ENCODE assay signal across 8 cellular contexts in the genomic region with DNA sequence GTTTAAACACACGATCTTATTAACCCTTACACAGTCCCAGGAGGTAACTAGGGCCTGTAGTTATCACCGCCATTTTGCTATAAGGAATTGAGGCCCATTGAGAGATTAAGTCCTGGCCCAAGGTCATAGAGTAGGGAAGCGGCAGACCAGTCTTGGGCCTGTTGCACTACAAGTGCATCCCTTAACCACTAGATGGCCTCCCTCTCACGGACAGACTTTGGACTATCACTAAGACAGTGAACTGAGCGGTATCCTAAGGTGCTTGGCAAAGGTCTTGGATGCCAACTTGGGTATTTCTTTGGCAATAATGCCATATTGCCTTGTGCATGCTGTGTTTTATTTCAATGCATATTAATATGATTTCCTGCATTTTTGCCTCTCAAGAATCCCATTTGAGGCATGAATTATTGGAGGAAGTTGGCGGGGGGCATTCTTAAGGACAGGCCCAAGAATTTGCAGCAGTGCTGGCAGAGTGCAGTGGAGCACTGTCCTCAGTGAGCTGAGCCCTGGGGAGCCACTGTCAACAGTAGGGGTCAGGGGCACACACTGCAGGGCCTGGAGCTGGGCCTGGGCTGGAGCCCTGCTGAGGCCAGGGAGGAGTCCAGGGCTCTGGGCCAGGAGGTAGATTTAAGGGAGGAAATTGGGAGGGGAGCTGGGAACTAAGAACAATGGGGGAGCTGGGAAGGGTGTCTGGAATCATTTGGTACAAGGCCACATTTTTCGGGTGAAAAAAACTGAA.
DNase-seq lines count a peak whose midpoint lies in the region; ATAC-seq and TF ChIP-seq lines count a peak whose summit lies in the region.

No MANE protein-coding gene starts in this region.

- peak; percentile 53 for DNase-seq in activated CD4-positive, alpha-beta T cell treated with anti-CD3 and anti-CD28 coated beads for 36 hours
- no peak for DNase-seq in activated CD4-positive, alpha-beta T cell treated with anti-CD3 and anti-CD28 coated beads, Interleukin-2, amount 50 U/mL, for 1 hour
- DNase-seq in Panc1 (ENCODE audit: low read depth, low spot score) = peak; percentile 28
- DNase-seq in epithelial cell of esophagus (ENCODE audit: low read depth) = peak; percentile 56
- peak; percentile 31 for DNase-seq in pons (ENCODE audit: low spot score)
- no peak for DNase-seq in NCI-H1930 (lab: John Stamatoyannopoulos, UW)
- no peak for DNase-seq in occipital lobe (lab: John Stamatoyannopoulos, UW)

- H3K4me3 ChIP-seq in Panc1 (ENCODE audit: low read depth in 2 of 2, low read length in 2 of 2) = no peak overlapping the region
- no peak overlapping the region for H3K4me3 ChIP-seq in epithelial cell of esophagus (ENCODE audit: low read length)

- peaks cover 19% of the 10 kb centered on the region for H3K4me1 Mint-ChIP-seq in activated CD4-positive, alpha-beta T cell treated with anti-CD3 and anti-CD28 coated beads for 36 hours

- intact Hi-C loops in activated CD4-positive, alpha-beta T cell treated with anti-CD3 and anti-CD28 coated beads for 36 hours (cut with DNase I, micrococcal nuclease) = loop anchor here in 1 of 2 experiments (1.0 kb wide), 1 partner anchor 349 kb away; no protein-coding TSS in a partner anchor
- intact Hi-C loops in Panc1 (cut with micrococcal nuclease; ENCODE audit: unreplicated experiment) = loop anchor here (10.0 kb wide), 2 partner anchors 263 to 353 kb away; partner anchors contain the start of gene RBPJ

- no peak overlapping the region for H3K27ac Mint-ChIP-seq in activated CD4-positive, alpha-beta T cell treated with anti-CD3 and anti-CD28 coated beads for 36 hours

- CTCF ChIA-PET in activated CD4-positive, alpha-beta T cell treated with anti-CD3 and anti-CD28 coated beads for 36 hours (lab: Charles Lee) = interaction anchor here (0.6 to 1.1 kb wide), 5 partner anchors 73 to 348 kb away, joined by 3 read pairs; no protein-coding TSS in a partner anchor
- CTCF ChIA-PET in Panc1 (lab: Charles Lee) = interaction anchor here (0.6 kb wide), 1 partner anchor 176 kb away, joined by 3 read pairs; no protein-coding TSS in a partner anchor

- H3K4me3 Mint-ChIP-seq in activated CD4-positive, alpha-beta T cell treated with anti-CD3 and anti-CD28 coated beads for 36 hours = no peak overlapping the region

- TF ChIP-seq CTCF in Panc1 (IDR thresholded peaks at IDR 0.05) (peak; percentile 77), epithelial cell of esophagus (IDR thresholded peaks at IDR 0.05; ENCODE audit: insufficient read depth, low read depth, low read length, missing control alignments) (peak; percentile 57)

- no peak overlapping the region for H3K27ac ChIP-seq in Panc1 (ENCODE audit: low read length)

- POLR2A ChIA-PET in activated CD4-positive, alpha-beta T cell treated with anti-CD3 and anti-CD28 coated beads for 36 hours (lab: Charles Lee) = no interaction called here
- POLR2A ChIA-PET in Panc1 (lab: Charles Lee) = no interaction called here

- H3K27me3 ChIP-seq in Panc1 (ENCODE audit: control insufficient read depth, insufficient read depth, low read length) = no peaks in the 10 kb centered on the region

- peaks cover under 1% of the 10 kb centered on the region for H3K9me3 Mint-ChIP-seq in activated CD4-positive, alpha-beta T cell treated with anti-CD3 and anti-CD28 coated beads for 36 hours (ENCODE audit: low read depth)

- no peaks in the 10 kb centered on the region for H3K36me3 Mint-ChIP-seq in activated CD4-positive, alpha-beta T cell treated with anti-CD3 and anti-CD28 coated beads for 36 hours (ENCODE audit: low read depth)

- H3K27me3 Mint-ChIP-seq in activated CD4-positive, alpha-beta T cell treated with anti-CD3 and anti-CD28 coated beads for 36 hours = peaks cover 13% of the 10 kb centered on the region

- peak; percentile 52 for ATAC-seq in activated CD4-positive, alpha-beta T cell treated with anti-CD3 and anti-CD28 coated beads for 36 hours
- ATAC-seq in HG02588 (IDR thresholded peaks at IDR 0.05; ENCODE audit: unreplicated experiment) (peak; percentile 63), Panc1 (peak; percentile 96)

- H3K4me1 ChIP-seq in Panc1 (ENCODE audit: control insufficient read depth, insufficient read depth, low read length) = no peaks in the 10 kb centered on the region

- in situ Hi-C loops in Panc1 (cut with HindIII; ENCODE audit: low pct_unique_long_range_greater_than_20kb, low sequenced_read_pairs) = no loop called here

- H3K9me3 ChIP-seq in Panc1 (ENCODE audit: control insufficient read depth, insufficient read depth, low read depth, low read length) = no peaks in the 10 kb centered on the region

- BruUV-seq in Panc1 (replicated peaks; lab: Mats Ljungman, UMichigan) = no TSS peak

- H3K36me3 ChIP-seq in Panc1 (ENCODE audit: control insufficient read depth, insufficient read depth, low read length) = no peaks in the 10 kb centered on the region

Comparison
In these comparisons a context has a peak if more than half of its experiments do, and no peak if none do; other contexts are left out.
1. DNase-seq: peak in activated CD4-positive, alpha-beta T cell treated with anti-CD3 and anti-CD28 coated beads for 36 hours (single experiment), Panc1 (single experiment), epithelial cell of esophagus (single experiment) and pons (single experiment); none in activated CD4-positive, alpha-beta T cell treated with anti-CD3 and anti-CD28 coated beads, Interleukin-2, amount 50 U/mL, for 1 hour (single experiment), NCI-H1930 (0 of 2) and occipital lobe (single experiment).
2. Peak in every context shown above with its lines, with median percentiles within 50 percentile points of each other: ATAC-seq.